Comparison of ENCODE assay signal across 8 cellular contexts in genomic region chr22:38056969-38057841, GRCh38. TPM values are rescaled to one million over a fixed set of nuclear protein-coding genes. Genes with fewer than 3 reads are reported as not detected.
DNase-seq lines count a peak whose midpoint lies in the region; ATAC-seq and TF ChIP-seq lines count a peak whose summit lies in the region.

Gene PICK1 (plus strand): TSS chr22:38057404. CDS start chr22:38057810, 406 bp downstream.

- intact Hi-C loops in naive thymus-derived CD4-positive, alpha-beta T cell (cut with micrococcal nuclease) = loop anchor here in 1 of 2 donors (2.0 to 10.0 kb wide), 3 partner anchors 624 to 1475 kb away; partner anchors contain the start of genes GTPBP1, JOSD1, RPS19BP1 and TOMM22

- H3K9me3 Mint-ChIP-seq in naive thymus-derived CD4-positive, alpha-beta T cell = no peaks in the 10 kb centered on the region
- H3K9me3 Mint-ChIP-seq in stimulated activated effector memory CD8-positive, alpha-beta T cell treated with anti-CD3 and anti-CD28 coated beads, Interleukin-12 subunit alpha, Interleukin-12 subunit beta, amount 100 ng/mL, for 72 hours = no peaks in the 10 kb centered on the region

- H3K9me3 ChIP-seq in naive thymus-derived CD4-positive, alpha-beta T cell (ENCODE audit: control insufficient read depth in 2 of 3, low read length in 3 of 3) = no peaks in the 10 kb centered on the region

- peaks cover 0 to 16% (median 0%) of the 10 kb centered on the region in 5 donors for H3K27me3 Mint-ChIP-seq in naive thymus-derived CD4-positive, alpha-beta T cell

- H3K27me3 ChIP-seq in KMS-11 (ENCODE audit: insufficient read depth, low read depth) = no peaks in the 10 kb centered on the region
- H3K27me3 ChIP-seq in naive thymus-derived CD4-positive, alpha-beta T cell (ENCODE audit: control insufficient read depth in 2 of 2, insufficient read depth in 2 of 2, low read length in 2 of 2) = no peaks in the 10 kb centered on the region

- no peaks in the 10 kb centered on the region for H4K20me1 ChIP-seq in KMS-11 (ENCODE audit: insufficient read depth)

- H3K4me1 ChIP-seq in KMS-11 (ENCODE audit: low read depth, poor library complexity, severe bottlenecking) = peaks cover 16% of the 10 kb centered on the region
- H3K4me1 ChIP-seq in naive thymus-derived CD4-positive, alpha-beta T cell (ENCODE audit: control insufficient read depth in 2 of 2, insufficient read depth in 2 of 2, low read length in 2 of 2) = peaks cover 12 to 15% of the 10 kb centered on the region in 2 donors

- H2AFZ ChIP-seq in KMS-11 (ENCODE audit: low read depth) = peak within 1 kb of the TSS; percentile 93

- H3K9ac ChIP-seq in KMS-11 = peak within 1 kb of the TSS; percentile 84

- H3K27ac ChIP-seq in KMS-11 (peak within 1 kb of the TSS; percentile 67), RWPE1 (peak within 1 kb of the TSS; percentile 89)
- peak within 1 kb of the TSS; percentile 87 for H3K27ac ChIP-seq in naive thymus-derived CD4-positive, alpha-beta T cell (ENCODE audit: low read depth, low read length)

- peak; percentile 86 for ATAC-seq in naive thymus-derived CD4-positive, alpha-beta T cell
- peak; percentile 88 for ATAC-seq in stimulated activated effector memory CD8-positive, alpha-beta T cell treated with anti-CD3 and anti-CD28 coated beads, Interleukin-12 subunit alpha, Interleukin-12 subunit beta, amount 100 ng/mL, for 72 hours
- no peak for ATAC-seq in HG03460 (IDR thresholded peaks at IDR 0.05; ENCODE audit: unreplicated experiment)

- H3K4me3 ChIP-seq in GM12864 (ENCODE audit: low read depth, low read length) = peak within 1 kb of the TSS; percentile 69
- peak within 1 kb of the TSS; percentile 28 for H3K4me3 ChIP-seq in KMS-11 (IDR thresholded peaks at IDR 0.05; ENCODE audit: insufficient read depth, low read depth, low read length)
- H3K4me3 ChIP-seq in naive thymus-derived CD4-positive, alpha-beta T cell (ENCODE audit: low read length) = peak within 1 kb of the TSS; percentile 80

- TF ChIP-seq CTCF in GM12864 (IDR thresholded peaks at IDR 0.05; ENCODE audit: low read depth, low read length, missing control alignments) (no peak), KMS-11 (conservative IDR thresholded peaks at IDR 0.05; ENCODE audit: low read depth, low read length) (no peak), RWPE1 (conservative IDR thresholded peaks at IDR 0.05; ENCODE audit: low read depth) (no peak)

- peak; percentile 34 for DNase-seq in GM12864 (ENCODE audit: low read depth)
- peak; percentile 89 for DNase-seq in RWPE1 (ENCODE audit: low spot score)
- peak; percentile 67 for DNase-seq in activated effector memory CD4-positive, alpha-beta T cell treated with Interleukin-2 at 50 U/mL for 16 hours
- DNase-seq in fibroblast of peridontal ligament (ENCODE audit: extremely low read depth) = peak; percentile 91
- DNase-seq in naive thymus-derived CD4-positive, alpha-beta T cell = peak; percentile 68 to 84 (median 81)
- DNase-seq in stimulated activated effector memory CD8-positive, alpha-beta T cell treated with anti-CD3 and anti-CD28 coated beads, Interleukin-12 subunit alpha, Interleukin-12 subunit beta, amount 100 ng/mL, for 72 hours (ENCODE audit: low spot score in 2 of 2) = peak; percentile 74 to 90

- H3K36me3 Mint-ChIP-seq in naive thymus-derived CD4-positive, alpha-beta T cell = peaks cover 4 to 12% (median 4%) of the 10 kb centered on the region in 5 donors
- peaks cover 13% of the 10 kb centered on the region for H3K36me3 Mint-ChIP-seq in stimulated activated effector memory CD8-positive, alpha-beta T cell treated with anti-CD3 and anti-CD28 coated beads, Interleukin-12 subunit alpha, Interleukin-12 subunit beta, amount 100 ng/mL, for 72 hours

- no peaks in the 10 kb centered on the region for H3K36me3 ChIP-seq in KMS-11 (ENCODE audit: insufficient read depth)
- peaks cover 0 to 10% (median 0%) of the 10 kb centered on the region in 3 experiments for H3K36me3 ChIP-seq in naive thymus-derived CD4-positive, alpha-beta T cell (ENCODE audit: control insufficient read depth in 2 of 3, insufficient read depth in 3 of 3, low read length in 3 of 3)

- H3K79me2 ChIP-seq in KMS-11 (ENCODE audit: insufficient read depth, low read depth) = no peaks in the 10 kb centered on the region

- CTCF ChIA-PET in RWPE1 (lab: Yijun Ruan, JAX) = no interaction called here
- CTCF ChIA-PET in naive thymus-derived CD4-positive, alpha-beta T cell (lab: Charles Lee) = no interaction called here

- POLR2A ChIA-PET in RWPE1 (lab: Yijun Ruan, JAX; ENCODE audit: low non-redundant PET) = no interaction called here
- POLR2A ChIA-PET in naive thymus-derived CD4-positive, alpha-beta T cell (lab: Charles Lee) = interaction anchor here (0.7 to 1.5 kb wide), 3 partner anchors 9 to 514 kb away, joined by 3 to 6 read pairs (median 4); no protein-coding TSS in a partner anchor

- H3K27ac Mint-ChIP-seq in naive thymus-derived CD4-positive, alpha-beta T cell = peak within 1 kb of the TSS; percentile 94 to 99 (median 98)
- peak within 1 kb of the TSS; percentile 97 for H3K27ac Mint-ChIP-seq in stimulated activated effector memory CD8-positive, alpha-beta T cell treated with anti-CD3 and anti-CD28 coated beads, Interleukin-12 subunit alpha, Interleukin-12 subunit beta, amount 100 ng/mL, for 72 hours

- H3K4me3 Mint-ChIP-seq in naive thymus-derived CD4-positive, alpha-beta T cell = peak within 1 kb of the TSS; percentile 80 to 97 (median 96)
- H3K4me3 Mint-ChIP-seq in stimulated activated effector memory CD8-positive, alpha-beta T cell treated with anti-CD3 and anti-CD28 coated beads, Interleukin-12 subunit alpha, Interleukin-12 subunit beta, amount 100 ng/mL, for 72 hours = peak within 1 kb of the TSS; percentile 82

- H3K4me2 ChIP-seq in KMS-11 = peak within 1 kb of the TSS; percentile 90

- peaks cover 0 to 26% (median 22%) of the 10 kb centered on the region in 7 donors for H3K4me1 Mint-ChIP-seq in naive thymus-derived CD4-positive, alpha-beta T cell
- H3K4me1 Mint-ChIP-seq in stimulated activated effector memory CD8-positive, alpha-beta T cell treated with anti-CD3 and anti-CD28 coated beads, Interleukin-12 subunit alpha, Interleukin-12 subunit beta, amount 100 ng/mL, for 72 hours = peaks cover 25% of the 10 kb centered on the region

RNA-seq across cellular contexts. Expression of gene PICK1, which starts in this region (rescaled TPM):
- total RNA-seq in naive thymus-derived CD4-positive, alpha-beta T cell = 10 to 100 TPM; 10.0 to 29.3 (median 26.5) TPM
- 1 to 10 TPM; 6.3 to 6.6 TPM for polyA plus RNA-seq in naive thymus-derived CD4-positive, alpha-beta T cell

Comparison
In these comparisons a context has a peak if more than half of its experiments do, and no peak if none do; other contexts are left out.
1. DNase-seq: peak in every context shown above with its lines; median percentile 91 in fibroblast of peridontal ligament; 89 in RWPE1; 82 in stimulated activated effector memory CD8-positive, alpha-beta T cell treated with anti-CD3 and anti-CD28 coated beads, Interleukin-12 subunit alpha, Interleukin-12 subunit beta, amount 100 ng/mL, for 72 hours; 81 in naive thymus-derived CD4-positive, alpha-beta T cell; 67 in activated effector memory CD4-positive, alpha-beta T cell treated with Interleukin-2 at 50 U/mL for 16 hours; 34 in GM12864.
2. H3K4me3 ChIP-seq: peak in every context shown above with its lines; median percentile 80 in naive thymus-derived CD4-positive, alpha-beta T cell; 69 in GM12864; 28 in KMS-11.